Comparison of ENCODE assay signal across 1 cellular context in the genomic region with DNA sequence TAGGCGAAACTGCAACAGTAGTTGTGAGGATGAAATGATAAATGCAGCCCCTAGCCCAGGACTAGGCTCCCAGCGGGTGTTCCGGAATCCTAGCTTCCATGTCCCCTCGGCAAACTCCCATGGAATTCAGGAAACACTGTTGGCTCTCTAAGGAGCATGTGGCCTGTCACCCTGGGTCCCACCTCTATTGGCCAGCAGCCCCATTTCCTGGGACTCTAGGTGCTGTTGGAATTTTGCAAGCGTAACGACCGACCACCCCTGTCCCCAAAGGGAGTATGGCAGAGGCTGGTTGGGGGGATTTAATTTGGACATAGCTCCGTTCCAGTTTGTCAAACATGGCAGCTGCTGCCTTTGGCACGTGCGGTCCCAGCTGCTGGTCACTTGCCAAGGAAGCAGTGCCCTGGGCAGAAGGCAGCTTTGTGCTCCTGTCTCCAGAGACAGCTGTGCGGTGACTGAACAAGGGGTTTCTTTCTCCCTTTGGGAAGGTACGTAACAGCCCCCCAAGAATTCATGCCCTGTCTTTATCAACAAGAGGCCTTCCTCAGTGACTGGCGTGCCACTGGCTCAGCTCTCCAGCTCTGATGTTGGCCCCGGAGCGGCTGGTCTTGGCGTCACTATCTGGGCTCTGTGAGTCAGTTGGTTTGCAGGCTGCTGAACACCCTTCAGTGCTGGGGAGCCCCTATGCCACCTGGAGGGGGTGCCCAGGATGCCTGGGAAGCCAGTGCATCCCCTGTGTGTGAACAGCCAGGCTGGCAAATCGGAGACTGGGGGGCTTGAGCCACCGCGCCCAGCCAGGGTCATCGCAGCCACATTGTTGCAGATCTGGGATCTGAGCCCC.
TF ChIP-seq lines count a peak whose summit lies in the region.

No MANE protein-coding gene starts in this region.

TF ChIP-seq in GM23338, 12 proteins besides CTCF, POLR2A, EP300 and RAD21 (continued from another document):
- TF ChIP-seq, protein P1, sequence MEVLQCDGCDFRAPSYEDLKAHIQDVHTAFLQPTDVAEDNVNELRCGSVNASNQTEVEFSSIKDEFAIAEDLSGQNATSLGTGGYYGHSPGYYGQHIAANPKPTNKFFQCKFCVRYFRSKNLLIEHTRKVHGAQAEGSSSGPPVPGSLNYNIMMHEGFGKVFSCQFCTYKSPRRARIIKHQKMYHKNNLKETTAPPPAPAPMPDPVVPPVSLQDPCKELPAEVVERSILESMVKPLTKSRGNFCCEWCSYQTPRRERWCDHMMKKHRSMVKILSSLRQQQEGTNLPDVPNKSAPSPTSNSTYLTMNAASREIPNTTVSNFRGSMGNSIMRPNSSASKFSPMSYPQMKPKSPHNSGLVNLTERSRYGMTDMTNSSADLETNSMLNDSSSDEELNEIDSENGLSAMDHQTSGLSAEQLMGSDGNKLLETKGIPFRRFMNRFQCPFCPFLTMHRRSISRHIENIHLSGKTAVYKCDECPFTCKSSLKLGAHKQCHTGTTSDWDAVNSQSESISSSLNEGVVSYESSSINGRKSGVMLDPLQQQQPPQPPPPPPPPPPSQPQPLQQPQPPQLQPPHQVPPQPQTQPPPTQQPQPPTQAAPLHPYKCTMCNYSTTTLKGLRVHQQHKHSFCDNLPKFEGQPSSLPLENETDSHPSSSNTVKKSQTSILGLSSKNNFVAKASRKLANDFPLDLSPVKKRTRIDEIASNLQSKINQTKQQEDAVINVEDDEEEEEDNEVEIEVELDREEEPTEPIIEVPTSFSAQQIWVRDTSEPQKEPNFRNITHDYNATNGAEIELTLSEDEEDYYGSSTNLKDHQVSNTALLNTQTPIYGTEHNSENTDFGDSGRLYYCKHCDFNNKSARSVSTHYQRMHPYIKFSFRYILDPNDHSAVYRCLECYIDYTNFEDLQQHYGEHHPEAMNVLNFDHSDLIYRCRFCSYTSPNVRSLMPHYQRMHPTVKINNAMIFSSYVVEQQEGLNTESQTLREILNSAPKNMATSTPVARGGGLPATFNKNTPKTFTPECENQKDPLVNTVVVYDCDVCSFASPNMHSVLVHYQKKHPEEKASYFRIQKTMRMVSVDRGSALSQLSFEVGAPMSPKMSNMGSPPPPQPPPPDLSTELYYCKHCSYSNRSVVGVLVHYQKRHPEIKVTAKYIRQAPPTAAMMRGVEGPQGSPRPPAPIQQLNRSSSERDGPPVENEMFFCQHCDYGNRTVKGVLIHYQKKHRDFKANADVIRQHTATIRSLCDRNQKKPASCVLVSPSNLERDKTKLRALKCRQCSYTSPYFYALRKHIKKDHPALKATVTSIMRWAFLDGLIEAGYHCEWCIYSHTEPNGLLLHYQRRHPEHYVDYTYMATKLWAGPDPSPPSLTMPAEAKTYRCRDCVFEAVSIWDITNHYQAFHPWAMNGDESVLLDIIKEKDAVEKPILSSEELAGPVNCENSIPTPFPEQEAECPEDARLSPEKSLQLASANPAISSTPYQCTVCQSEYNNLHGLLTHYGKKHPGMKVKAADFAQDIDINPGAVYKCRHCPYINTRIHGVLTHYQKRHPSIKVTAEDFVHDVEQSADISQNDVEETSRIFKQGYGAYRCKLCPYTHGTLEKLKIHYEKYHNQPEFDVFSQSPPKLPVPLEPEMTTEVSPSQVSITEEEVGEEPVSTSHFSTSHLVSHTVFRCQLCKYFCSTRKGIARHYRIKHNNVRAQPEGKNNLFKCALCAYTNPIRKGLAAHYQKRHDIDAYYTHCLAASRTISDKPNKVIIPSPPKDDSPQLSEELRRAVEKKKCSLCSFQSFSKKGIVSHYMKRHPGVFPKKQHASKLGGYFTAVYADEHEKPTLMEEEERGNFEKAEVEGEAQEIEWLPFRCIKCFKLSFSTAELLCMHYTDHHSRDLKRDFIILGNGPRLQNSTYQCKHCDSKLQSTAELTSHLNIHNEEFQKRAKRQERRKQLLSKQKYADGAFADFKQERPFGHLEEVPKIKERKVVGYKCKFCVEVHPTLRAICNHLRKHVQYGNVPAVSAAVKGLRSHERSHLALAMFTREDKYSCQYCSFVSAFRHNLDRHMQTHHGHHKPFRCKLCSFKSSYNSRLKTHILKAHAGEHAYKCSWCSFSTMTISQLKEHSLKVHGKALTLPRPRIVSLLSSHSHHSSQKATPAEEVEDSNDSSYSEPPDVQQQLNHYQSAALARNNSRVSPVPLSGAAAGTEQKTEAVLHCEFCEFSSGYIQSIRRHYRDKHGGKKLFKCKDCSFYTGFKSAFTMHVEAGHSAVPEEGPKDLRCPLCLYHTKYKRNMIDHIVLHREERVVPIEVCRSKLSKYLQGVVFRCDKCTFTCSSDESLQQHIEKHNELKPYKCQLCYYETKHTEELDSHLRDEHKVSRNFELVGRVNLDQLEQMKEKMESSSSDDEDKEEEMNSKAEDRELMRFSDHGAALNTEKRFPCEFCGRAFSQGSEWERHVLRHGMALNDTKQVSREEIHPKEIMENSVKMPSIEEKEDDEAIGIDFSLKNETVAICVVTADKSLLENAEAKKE (CRISPR knock-in tag; IDR thresholded peaks at IDR 0.05): no peak
- TF ChIP-seq NANOG (IDR thresholded peaks at IDR 0.05; ENCODE audit: borderline replicate concordance) (no peak), ZNF331 (CRISPR knock-in tag; IDR thresholded peaks at IDR 0.05; ENCODE audit: low read depth) (no peak), ETS1 (IDR thresholded peaks at IDR 0.05) (no peak), STAT1 (IDR thresholded peaks at IDR 0.05; ENCODE audit: unreplicated experiment) (no peak), ZNF114 (CRISPR knock-in tag; IDR thresholded peaks at IDR 0.05) (no peak), CREB1 (CRISPR knock-in tag; IDR thresholded peaks at IDR 0.05; ENCODE audit: low read depth) (no peak)
